In the genomic region with DNA sequence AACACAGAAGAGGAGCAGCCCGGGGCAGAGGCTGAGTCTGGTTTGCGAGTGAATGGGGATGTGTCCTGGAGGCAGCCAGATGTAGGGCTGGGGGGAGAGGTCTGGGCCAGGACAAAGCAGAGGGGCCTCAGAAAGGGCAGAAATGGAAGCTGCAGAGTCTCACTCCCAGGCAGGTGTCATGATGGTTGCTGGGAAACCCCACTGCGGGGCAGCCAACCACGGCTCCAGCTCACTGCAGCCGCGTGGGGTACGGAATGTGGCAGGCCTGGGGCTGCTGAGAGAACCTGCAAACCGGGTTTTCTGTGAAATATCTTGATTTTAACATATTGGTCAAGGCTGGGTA, we compare ENCODE assay signal across 13 cellular contexts. TPM values are rescaled to one million over a fixed set of nuclear protein-coding genes. Genes with fewer than 3 reads are reported as not detected.
DNase-seq lines count a peak whose midpoint lies in the region; ATAC-seq and TF ChIP-seq lines count a peak whose summit lies in the region.
"Had no signal": no experiment of that assay in that cellular context is flagged by ENCODE, and none has a peak within 500 bp of the region (broad histone marks: within the 10 kb centered on the region; RNA-seq: fewer than 3 reads in every experiment).

No MANE protein-coding gene starts in this region.

- H3K27ac Mint-ChIP-seq in naive thymus-derived CD4-positive, alpha-beta T cell = peak overlapping the region in 2 of 9 donors; percentile 26 to 66

- H3K27me3 ChIP-seq in naive thymus-derived CD4-positive, alpha-beta T cell (ENCODE audit: control insufficient read depth in 2 of 2, insufficient read depth in 2 of 2, low read length in 2 of 2) = no peaks in the 10 kb centered on the region
- H3K27me3 ChIP-seq in lower lobe of right lung (ENCODE audit: low read depth) = no peaks in the 10 kb centered on the region
- H3K27me3 ChIP-seq: MG63 had no signal

- DNase-seq in GM10248 (ENCODE audit: extremely low spot score) (peak; percentile 73), GM19240 (ENCODE audit: insufficient read length, low spot score) (peak; percentile 70), RPMI8226 (peak; percentile 34), DMS153 (lab: John Stamatoyannopoulos, UW) (no peak), lower lobe of right lung (no peak)
- DNase-seq in naive thymus-derived CD4-positive, alpha-beta T cell = peak in 2 of 9 donors; percentile 22 to 41
- DNase-seq: activated gamma-delta T cell, MG63, NCI-H345, retina had no signal

- no peak for TF ChIP-seq CTCF in GM10248 (IDR thresholded peaks at IDR 0.05; ENCODE audit: control extremely low read depth, extremely low read depth, low read depth, missing control alignments)
- TF ChIP-seq CTCF in lower lobe of right lung (IDR thresholded peaks at IDR 0.05) = no peak

- H3K27me3 Mint-ChIP-seq in naive thymus-derived CD4-positive, alpha-beta T cell = peaks cover 0 to 49% (median 0%) of the 10 kb centered on the region in 5 donors

- POLR2A ChIA-PET in GM10248 (lab: Yijun Ruan, JAX) = no interaction called here
- POLR2A ChIA-PET in naive thymus-derived CD4-positive, alpha-beta T cell (lab: Charles Lee) = interaction anchor here (0.6 to 1.3 kb wide), 3 partner anchors 50 to 115 kb away, joined by 3 read pairs; no protein-coding TSS in a partner anchor

- H3K4me1 ChIP-seq in naive thymus-derived CD4-positive, alpha-beta T cell (ENCODE audit: control insufficient read depth in 2 of 2, insufficient read depth in 2 of 2, low read length in 2 of 2) = peaks cover 23 to 51% of the 10 kb centered on the region in 2 donors
- H3K4me1 ChIP-seq in lower lobe of right lung = peaks cover 26% of the 10 kb centered on the region

- intact Hi-C loops in naive thymus-derived CD4-positive, alpha-beta T cell (cut with micrococcal nuclease) = loop anchor here in 1 of 2 donors (5.0 kb wide), 1 partner anchor 49 kb away; no protein-coding TSS in a partner anchor
- intact Hi-C loops in lower lobe of right lung (cut with DNase I) = no loop called here

- no peaks in the 10 kb centered on the region for H3K36me3 Mint-ChIP-seq in naive thymus-derived CD4-positive, alpha-beta T cell

- CTCF ChIA-PET in GM10248 (lab: Yijun Ruan, JAX) = interaction anchor here (0.8 to 8.9 kb wide), 15 partner anchors 8 to 154 kb away, joined by 3 to 64 read pairs (median 5); partner anchors contain the start of gene SLC7A6
- CTCF ChIA-PET in naive thymus-derived CD4-positive, alpha-beta T cell (lab: Charles Lee) = interaction anchor here (1.5 kb wide), 1 partner anchor 13 kb away, joined by 5 read pairs; no protein-coding TSS in a partner anchor

- H3K4me3 Mint-ChIP-seq in naive thymus-derived CD4-positive, alpha-beta T cell = peak overlapping the region; percentile 49 to 74 (median 64)

- H3K9me3 Mint-ChIP-seq in naive thymus-derived CD4-positive, alpha-beta T cell = no peaks in the 10 kb centered on the region

- no peak overlapping the region for H3K27ac ChIP-seq in naive thymus-derived CD4-positive, alpha-beta T cell (ENCODE audit: low read depth, low read length)
- no peak overlapping the region for H3K27ac ChIP-seq in lower lobe of right lung
- H3K27ac ChIP-seq: thoracic aorta had no signal

- H3K4me1 Mint-ChIP-seq in naive thymus-derived CD4-positive, alpha-beta T cell = peaks cover 39 to 58% (median 48%) of the 10 kb centered on the region in 7 donors

- no peak overlapping the region for H3K4me3 ChIP-seq in naive thymus-derived CD4-positive, alpha-beta T cell (ENCODE audit: low read length)
- no peak overlapping the region for H3K4me3 ChIP-seq in lower lobe of right lung
- H3K4me3 ChIP-seq: MG63, mucosa of descending colon, thoracic aorta had no signal

- H3K36me3 ChIP-seq in naive thymus-derived CD4-positive, alpha-beta T cell (ENCODE audit: control insufficient read depth in 2 of 3, insufficient read depth in 3 of 3, low read length in 3 of 3) = no peaks in the 10 kb centered on the region
- no peaks in the 10 kb centered on the region for H3K36me3 ChIP-seq in lower lobe of right lung
- H3K36me3 ChIP-seq: MG63, thoracic aorta had no signal

- peak; percentile 35 for ATAC-seq in naive thymus-derived CD4-positive, alpha-beta T cell
- no peak for ATAC-seq in GM21528 (IDR thresholded peaks at IDR 0.05; ENCODE audit: low FRiP score, unreplicated experiment)
- no peak for ATAC-seq in lower lobe of right lung
- ATAC-seq: mucosa of descending colon had no signal

- no peaks in the 10 kb centered on the region for H3K9me3 ChIP-seq in naive thymus-derived CD4-positive, alpha-beta T cell (ENCODE audit: control insufficient read depth in 2 of 3, low read length in 3 of 3)
- H3K9me3 ChIP-seq in lower lobe of right lung = no peaks in the 10 kb centered on the region
- H3K9me3 ChIP-seq: MG63, mucosa of descending colon, thoracic aorta had no signal

RNA-seq across cellular contexts. Expression of gene PRMT7, which starts 57.8 kb away (rescaled TPM):
- total RNA-seq in naive thymus-derived CD4-positive, alpha-beta T cell = 10 to 100 TPM; 60.8 to 95.1 (median 89.4) TPM
- polyA plus RNA-seq in naive thymus-derived CD4-positive, alpha-beta T cell = 10 to 100 TPM; 42.5 to 47.6 TPM
- 36.1 TPM for total RNA-seq in lower lobe of right lung

RNA-seq across cellular contexts. Expression of gene SLC7A6OS, which starts 57.8 kb away (rescaled TPM):
- total RNA-seq in naive thymus-derived CD4-positive, alpha-beta T cell = 10 to 100 TPM; 31.4 to 50.3 (median 34.8) TPM
- 10 to 100 TPM; 22.1 to 35.6 TPM for polyA plus RNA-seq in naive thymus-derived CD4-positive, alpha-beta T cell
- total RNA-seq in lower lobe of right lung = 16.8 TPM

Comparison
In these comparisons a context has a peak if more than half of its experiments do, and no peak if none do; other contexts are left out.
1. DNase-seq: peak in GM10248 (single experiment), GM19240 (single experiment) and RPMI8226 (single experiment); none in DMS153 (single experiment) and lower lobe of right lung (single experiment).